In the genomic region with DNA sequence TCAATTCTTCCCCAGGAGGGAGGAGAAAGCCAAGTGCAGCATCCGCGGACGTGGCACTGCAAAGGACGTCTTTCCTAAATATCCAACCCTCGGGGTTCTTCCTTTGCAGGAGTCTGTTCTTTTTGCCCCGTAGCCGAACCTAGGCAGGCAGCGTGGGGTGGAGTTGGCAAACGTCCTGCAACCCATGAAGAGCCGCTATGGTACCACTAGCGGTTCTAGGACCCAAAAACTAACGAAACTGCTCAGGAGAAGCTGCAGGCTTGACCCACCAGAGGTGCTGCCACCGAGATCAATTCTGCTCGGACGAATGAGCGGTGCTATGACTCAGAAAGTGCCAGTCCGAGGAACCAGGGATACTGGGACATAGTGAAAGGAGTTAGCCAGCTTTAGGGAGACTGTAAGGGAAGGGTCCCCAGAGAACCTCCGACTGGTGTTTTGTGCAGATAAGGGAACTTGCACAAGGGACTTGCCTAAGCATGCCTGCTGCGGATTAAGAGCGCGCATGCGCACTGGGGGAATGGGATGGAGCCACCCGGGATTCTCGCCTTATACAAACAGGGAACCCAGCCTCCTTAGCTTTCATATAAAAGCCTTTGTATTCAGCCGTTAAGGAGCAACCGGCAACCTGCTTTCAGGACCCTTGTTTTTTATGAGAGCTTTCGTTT, we compare ENCODE assay signal across 8 cellular contexts. TPM values are rescaled to one million over a fixed set of nuclear protein-coding genes. Genes with fewer than 3 reads are reported as not detected.
DNase-seq lines count a peak whose midpoint lies in the region; ATAC-seq lines count a peak whose summit lies in the region.

No MANE protein-coding gene starts in this region.

- DNase-seq in ELR (ENCODE audit: low read depth) (peak; percentile 83), NCI-H1694 (lab: John Stamatoyannopoulos, UW) (peak; percentile 82), T-helper 1 cell (peak; percentile 56 to 84 (median 72)), amygdala (lab: John Stamatoyannopoulos, UW) (peak in 48 of 56 donors; percentile 7 to 83 (median 47)), hepatic stellate cell (ENCODE audit: low spot score) (peak; percentile 77), pulmonary artery endothelial cell (ENCODE audit: low read depth, low spot score) (peak; percentile 63)

- peak; percentile 31 for ATAC-seq in HG02763 (IDR thresholded peaks at IDR 0.05; ENCODE audit: unreplicated experiment)
- no peak for ATAC-seq in HG03520 (IDR thresholded peaks at IDR 0.05; ENCODE audit: unreplicated experiment)

RNA-seq across cellular contexts. Expression of a gene that starts 32.7 kb away (rescaled TPM):
- 1.2 and 1.4 TPM in 2 replicates for total RNA-seq in pulmonary artery endothelial cell
